In the genomic region with DNA sequence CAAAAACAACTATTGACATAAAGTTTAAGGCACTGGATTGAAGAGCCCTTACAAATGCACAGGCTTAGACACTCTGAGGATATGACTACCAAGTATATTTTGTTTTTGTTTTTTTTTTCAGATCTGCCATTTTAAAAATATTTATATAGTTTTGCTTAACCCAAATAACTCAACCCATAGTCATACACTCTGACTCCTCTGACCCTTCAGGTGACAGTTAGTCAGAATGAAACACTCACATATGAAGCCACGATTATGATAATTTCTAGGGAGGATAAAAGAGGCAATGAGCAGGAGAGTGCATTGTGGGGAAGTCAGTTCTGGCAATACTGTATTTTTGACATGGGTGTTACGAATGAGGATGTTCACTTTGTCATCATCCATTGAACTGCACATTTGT, we compare ENCODE assay signal across 14 cellular contexts.
DNase-seq lines count a peak whose midpoint lies in the region; ATAC-seq, FAIRE-seq and TF ChIP-seq lines count a peak whose summit lies in the region.
"Had no signal": no experiment of that assay in that cellular context is flagged by ENCODE, and none has a peak within 500 bp of the region (broad histone marks: within the 10 kb centered on the region; RNA-seq: fewer than 3 reads in every experiment).

No MANE protein-coding gene starts in this region.

- H2AK5ac ChIP-seq in H9 (ENCODE audit: insufficient read length, low read length): no peak overlapping the region

- no peaks in the 10 kb centered on the region for H3K9me3 ChIP-seq in astrocyte (ENCODE audit: insufficient read depth, low read depth, low read length)
- no peaks in the 10 kb centered on the region for H3K9me3 ChIP-seq in H9 (ENCODE audit: control insufficient read depth, low read depth, low read length)
- H3K9me3 ChIP-seq in sigmoid colon: no peaks in the 10 kb centered on the region
- H3K9me3 ChIP-seq: BLaER1 had no signal

- CTCF ChIA-PET in RWPE1 (lab: Yijun Ruan, JAX): interaction anchor here (0.7 kb wide), 1 partner anchor 34 kb away, joined by 3 read pairs; no protein-coding TSS in a partner anchor

- no peaks in the 10 kb centered on the region for H3K23me2 ChIP-seq in H9 (ENCODE audit: insufficient read length, low read depth, low read length, poor library complexity, severe bottlenecking)

- no peak overlapping the region for H2BK15ac ChIP-seq in H9 (ENCODE audit: low read depth, low read length)

- no peak overlapping the region for H3K23ac ChIP-seq in H9 (ENCODE audit: insufficient read length, low read depth, low read length)

- no peak overlapping the region for H3K27ac Mint-ChIP-seq in astrocyte (ENCODE audit: unreplicated experiment)
- no peak overlapping the region for H3K27ac Mint-ChIP-seq in H9

- H3K4me1 Mint-ChIP-seq in astrocyte (ENCODE audit: low read depth, unreplicated experiment) (peaks cover 8% of the 10 kb centered on the region), H9 (0 out of 4 replicates have a peak, but pooled peaks cover 0 to 2% of the 10 kb centered on the region in 2 experiments)

- H3K79me2 ChIP-seq in astrocyte (ENCODE audit: insufficient read depth, low read length): no peaks in the 10 kb centered on the region
- H3K79me2 ChIP-seq in H9 (ENCODE audit: insufficient read depth, low read length): no peaks in the 10 kb centered on the region

- H3K4me3 ChIP-seq in astrocyte (ENCODE audit: insufficient read depth, low read depth, low read length): no peak overlapping the region
- no peak overlapping the region for H3K4me3 ChIP-seq in sigmoid colon
- H3K4me3 ChIP-seq: BLaER1 had no signal

- TF ChIP-seq EP300 in sigmoid colon (IDR thresholded peaks at IDR 0.05): no peak

- H3K9ac ChIP-seq in astrocyte (ENCODE audit: low read length) (no peak overlapping the region), H9 (ENCODE audit: extremely low read depth, insufficient read length, low read length) (no peak overlapping the region)
- H3K9ac ChIP-seq: BLaER1, KMS-11 had no signal

- H3K27me3 ChIP-seq in astrocyte (ENCODE audit: insufficient read depth, low read length) (no peaks in the 10 kb centered on the region), H9 (ENCODE audit: insufficient read depth, low read length) (no peaks in the 10 kb centered on the region), sigmoid colon (no peaks in the 10 kb centered on the region)
- H3K27me3 ChIP-seq: BLaER1 had no signal

- no peak for TF ChIP-seq CTCF in astrocyte (IDR thresholded peaks at IDR 0.05; ENCODE audit: insufficient read depth, low read depth, low read length)
- no peak for TF ChIP-seq CTCF in RWPE1 (conservative IDR thresholded peaks at IDR 0.05; ENCODE audit: low read depth)
- TF ChIP-seq CTCF in H9 (conservative IDR thresholded peaks at IDR 0.05): no peak
- TF ChIP-seq CTCF in sigmoid colon (IDR thresholded peaks at IDR 0.05): no peak

- H3K36me3 ChIP-seq in astrocyte (ENCODE audit: insufficient read depth, low read length): no peaks in the 10 kb centered on the region
- no peaks in the 10 kb centered on the region for H3K36me3 ChIP-seq in sigmoid colon
- H3K36me3 ChIP-seq: BLaER1 had no signal

- intact Hi-C loops in sigmoid colon (cut with DNase I): no loop called here

- no peak for FAIRE-seq in astrocyte (lab: Jason Lieb, UNC)
- FAIRE-seq: G401.6, GM12891 had no signal

- H2BK120ac ChIP-seq in H9 (ENCODE audit: low read depth, low read length, poor library complexity, severe bottlenecking): no peak overlapping the region

- no peaks in the 10 kb centered on the region for H4K20me1 ChIP-seq in astrocyte (ENCODE audit: insufficient read depth, low read length)
- H4K20me1 ChIP-seq in H9 (ENCODE audit: control insufficient read depth, insufficient read depth, insufficient read length): no peaks in the 10 kb centered on the region
- H4K20me1 ChIP-seq: BLaER1 had no signal

- H4K91ac ChIP-seq in H9 (ENCODE audit: insufficient read length, low read depth, low read length): no peak overlapping the region

- H3K4me3 Mint-ChIP-seq in astrocyte (ENCODE audit: unreplicated experiment): no peak overlapping the region
- H3K4me3 Mint-ChIP-seq in H9: no peak overlapping the region

- H3K14ac ChIP-seq in H9 (ENCODE audit: insufficient read depth, low read length): no peak overlapping the region

- no peak overlapping the region for H2BK5ac ChIP-seq in H9 (ENCODE audit: insufficient read length, low read length)

- DNase-seq in ELR (ENCODE audit: low read depth) (peak; percentile 37), HCEC 1CT (peak; percentile 29), astrocyte (ENCODE audit: low read depth) (no peak), kidney tubule cell (ENCODE audit: low spot score) (peak; percentile 70), RWPE1 (ENCODE audit: low spot score) (no peak), H9 (no peak), sigmoid colon (no peak)
- DNase-seq: AML-193, DMS 273 treated with DMSO at 0.1 percent for 48 hours had no signal

- peak overlapping the region; percentile 22 for H2AFZ ChIP-seq in astrocyte (ENCODE audit: low read depth, low read length)
- H2AFZ ChIP-seq in H9 (ENCODE audit: low read length): no peak overlapping the region

- H3K27me3 Mint-ChIP-seq in astrocyte (ENCODE audit: low read depth, unreplicated experiment) (no peaks in the 10 kb centered on the region), H9 (ENCODE audit: low read depth) (no peaks in the 10 kb centered on the region)

- H3K4ac ChIP-seq in H9 (ENCODE audit: low read depth, low read length): no peak overlapping the region

- no peak for TF ChIP-seq POLR2A in sigmoid colon (IDR thresholded peaks at IDR 0.05)

- H3K79me1 ChIP-seq in H9 (ENCODE audit: insufficient read depth, low read depth, low read length, poor library complexity, severe bottlenecking): no peaks in the 10 kb centered on the region

- no peak overlapping the region for H2BK12ac ChIP-seq in H9 (ENCODE audit: insufficient read length, low read depth, low read length)

- no peak overlapping the region for H4K5ac ChIP-seq in H9 (ENCODE audit: insufficient read length, low read depth, low read length)

- H3K36me3 Mint-ChIP-seq in astrocyte (ENCODE audit: low read depth, unreplicated experiment): no peaks in the 10 kb centered on the region
- no peaks in the 10 kb centered on the region for H3K36me3 Mint-ChIP-seq in H9 (ENCODE audit: insufficient read depth in 1 of 3, low read depth in 3 of 3)

- no peak overlapping the region for H3K56ac ChIP-seq in H9 (ENCODE audit: insufficient read length, low read depth, low read length)

- H3K27ac ChIP-seq in astrocyte (ENCODE audit: low read depth, low read length) (no peak overlapping the region), RWPE1 (no peak overlapping the region), H9 (ENCODE audit: insufficient read length, low read depth, low read length) (no peak overlapping the region), sigmoid colon (no peak overlapping the region)
- H3K27ac ChIP-seq: BLaER1, KMS-11 had no signal

- no peak overlapping the region for H3T11ph ChIP-seq in H9 (ENCODE audit: low read length)

- H3K9me3 Mint-ChIP-seq in astrocyte (ENCODE audit: unreplicated experiment) (no peaks in the 10 kb centered on the region), H9 (no peaks in the 10 kb centered on the region)

- H3K4me2 ChIP-seq in astrocyte (ENCODE audit: low read length) (no peak overlapping the region), H9 (ENCODE audit: insufficient read depth, insufficient read length, low read length) (no peak overlapping the region)
- H3K4me2 ChIP-seq: BLaER1, KMS-11 had no signal

- no peak overlapping the region for H2BK20ac ChIP-seq in H9 (ENCODE audit: low read depth, low read length, poor library complexity, severe bottlenecking)

- WGBS in H9 (ENCODE audit: extremely low coverage, insufficient read length, low lambda C conversion rate): no CpG with 5 or more reads among the region's 2 CpGs
- 84 to 85% methylated on average over 2 of the region's 2 CpGs for WGBS in sigmoid colon, 2 donors

- ATAC-seq in activated CD4-positive, CD25-positive, alpha-beta regulatory T cell treated with anti-CD3 and anti-CD28 coated beads, Interleukin-2, amount 50 U/mL, for 24 hours: no peak

- peaks cover 18% of the 10 kb centered on the region for H3K4me1 ChIP-seq in astrocyte (ENCODE audit: insufficient read depth, low read length)
- H3K4me1 ChIP-seq in H9 (ENCODE audit: insufficient read depth, low read length): no peaks in the 10 kb centered on the region
- peaks cover 0 to 18% (median 16%) of the 10 kb centered on the region in 4 donors for H3K4me1 ChIP-seq in sigmoid colon
- H3K4me1 ChIP-seq: BLaER1 had no signal

- POLR2A ChIA-PET in RWPE1 (lab: Yijun Ruan, JAX; ENCODE audit: low non-redundant PET): no interaction called here

- no peak overlapping the region for H4K8ac ChIP-seq in H9 (replicated peaks; ENCODE audit: insufficient read length, low read depth, low read length)

- H3K18ac ChIP-seq in H9 (ENCODE audit: insufficient read length, low read depth, low read length): no peak overlapping the region

Comparison
In these comparisons a context has a peak if more than half of its experiments do, and no peak if none do; other contexts are left out.
1. DNase-seq: peak in ELR (single experiment), HCEC 1CT (single experiment) and kidney tubule cell (single experiment); none in astrocyte (single experiment), RWPE1 (single experiment), H9 (single experiment) and sigmoid colon (single experiment).